In the genomic region with DNA sequence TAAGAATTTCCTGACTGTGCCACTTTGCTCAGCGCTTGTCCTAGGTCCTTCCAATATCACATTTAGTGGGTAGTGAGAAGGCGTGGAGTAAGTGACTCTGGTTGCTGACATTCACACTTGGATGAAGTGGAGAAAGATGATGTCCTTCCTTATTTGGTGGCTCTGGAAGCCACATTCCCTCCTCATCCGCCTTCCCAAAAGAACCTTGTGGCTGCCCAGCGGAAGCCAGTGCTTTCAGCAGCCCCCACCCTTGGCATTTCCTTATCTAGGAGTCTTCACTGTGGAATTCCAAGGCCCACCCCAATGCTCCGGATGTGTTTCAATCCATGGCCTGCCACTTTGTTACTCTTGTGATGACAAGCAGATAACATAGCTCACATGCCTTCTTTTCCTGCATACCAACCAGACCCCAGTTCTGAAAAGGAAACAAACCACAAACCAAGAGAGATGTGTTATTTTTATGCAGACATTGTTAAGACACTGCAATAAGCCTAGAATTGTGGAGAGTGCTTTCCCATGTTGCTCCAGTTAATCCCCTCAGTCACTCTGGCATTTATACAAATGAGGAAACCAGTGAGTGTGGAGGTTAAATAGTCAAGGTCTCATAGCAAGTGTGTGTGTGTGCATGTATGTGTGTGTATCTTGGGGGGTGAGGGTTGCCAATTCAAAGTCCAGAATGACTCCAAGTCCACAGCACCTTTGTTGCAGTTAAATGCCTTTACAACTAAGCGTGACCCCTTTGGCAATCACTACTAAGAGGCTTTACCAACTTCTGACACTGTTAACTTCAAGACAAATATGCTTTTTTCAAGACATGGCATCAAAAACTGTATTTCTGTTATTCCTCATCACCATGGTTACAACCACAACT, we compare ENCODE assay signal across 11 cellular contexts. TPM values are rescaled to one million over a fixed set of nuclear protein-coding genes. Genes with fewer than 3 reads are reported as not detected.
DNase-seq lines count a peak whose midpoint lies in the region; ATAC-seq and TF ChIP-seq lines count a peak whose summit lies in the region.
"Had no signal": no experiment of that assay in that cellular context is flagged by ENCODE, and none has a peak within 500 bp of the region (broad histone marks: within the 10 kb centered on the region; RNA-seq: fewer than 3 reads in every experiment).

No MANE protein-coding gene starts in this region.

- H3K27ac ChIP-seq in A673 (ENCODE audit: low read depth, low read length, poor library complexity, severe bottlenecking) (peak overlapping the region; percentile 60), endodermal cell (ENCODE audit: low read depth, low read length) (peak overlapping the region; percentile 71), mesenchymal stem cell (ENCODE audit: low read length, poor library complexity, severe bottlenecking) (peak overlapping the region; percentile 96)
- H3K27ac ChIP-seq: epithelial cell of prostate had no signal

- H3K18ac ChIP-seq in mesenchymal stem cell (ENCODE audit: low read depth in 1 of 2, low read length in 2 of 2), result peak overlapping the region; percentile 69 to 87

- H3K27me3 Mint-ChIP-seq in endodermal cell (ENCODE audit: insufficient read depth), result peaks cover 94% of the 10 kb centered on the region

- TF ChIP-seq CTCF in A673 (conservative IDR thresholded peaks at IDR 0.05; ENCODE audit: low read depth, low read length) (no peak), Loucy (conservative IDR thresholded peaks at IDR 0.05; ENCODE audit: low read length) (no peak), endodermal cell (conservative IDR thresholded peaks at IDR 0.05) (no peak)

- CTCF ChIA-PET in A673 (lab: Charles Lee), result no interaction called here

- peak overlapping the region in 1 of 2 experiments; percentile 20 for H3K4ac ChIP-seq in mesenchymal stem cell (ENCODE audit: low read depth in 1 of 2, low read length in 2 of 2)

- H3K36me3 Mint-ChIP-seq in endodermal cell (ENCODE audit: low read depth), result no peaks in the 10 kb centered on the region

- peak overlapping the region; percentile 70 for H2AK5ac ChIP-seq in mesenchymal stem cell (ENCODE audit: low read length, severe bottlenecking)

- peaks cover 8% of the 10 kb centered on the region for H3K4me1 ChIP-seq in A673 (ENCODE audit: insufficient read depth, low read length, poor library complexity, severe bottlenecking)
- peaks cover 13% of the 10 kb centered on the region for H3K4me1 ChIP-seq in Loucy (ENCODE audit: insufficient read depth, low read length, poor library complexity, severe bottlenecking)
- peaks cover 35% of the 10 kb centered on the region for H3K4me1 ChIP-seq in endodermal cell (ENCODE audit: control insufficient read depth, insufficient read depth, low read length)
- peaks cover 14% of the 10 kb centered on the region for H3K4me1 ChIP-seq in mesenchymal stem cell (ENCODE audit: control insufficient read depth, insufficient read depth, low read depth, low read length)

- peak overlapping the region; percentile 23 for H3K4me2 ChIP-seq in Loucy (ENCODE audit: low read depth, low read length, poor library complexity, severe bottlenecking)
- no peak overlapping the region for H3K4me2 ChIP-seq in mesenchymal stem cell (ENCODE audit: low read length, poor library complexity, severe bottlenecking)

- H3K36me3 ChIP-seq in A673 (ENCODE audit: insufficient read depth, low read length, poor library complexity, severe bottlenecking) (no peaks in the 10 kb centered on the region), Loucy (ENCODE audit: insufficient read depth, low read length) (no peaks in the 10 kb centered on the region), endodermal cell (ENCODE audit: control insufficient read depth, insufficient read depth, low read length) (no peaks in the 10 kb centered on the region), mesenchymal stem cell (ENCODE audit: control insufficient read depth in 1 of 2, insufficient read depth in 2 of 2, low read depth in 1 of 2, low read length in 2 of 2) (no peaks in the 10 kb centered on the region)

- BruUV-seq in A673 (replicated peaks; lab: Mats Ljungman, UMichigan), result no TSS peak

- H2BK15ac ChIP-seq in mesenchymal stem cell (ENCODE audit: low read depth, poor library complexity, severe bottlenecking), result peak overlapping the region; percentile 40

- H4K91ac ChIP-seq in mesenchymal stem cell (ENCODE audit: low read length), result no peak overlapping the region

- H3K9me3 ChIP-seq in A673 (ENCODE audit: low read depth, low read length, poor library complexity, severe bottlenecking), result no peaks in the 10 kb centered on the region
- no peaks in the 10 kb centered on the region for H3K9me3 ChIP-seq in Loucy (ENCODE audit: insufficient read depth, low read depth, low read length)
- no peaks in the 10 kb centered on the region for H3K9me3 ChIP-seq in endodermal cell (ENCODE audit: control insufficient read depth, low read length)
- H3K9me3 ChIP-seq in mesenchymal stem cell (ENCODE audit: control insufficient read depth, low read length), result no peaks in the 10 kb centered on the region

- H2BK5ac ChIP-seq in mesenchymal stem cell (ENCODE audit: low read depth, low read length, poor library complexity, severe bottlenecking), result peak overlapping the region; percentile 81

- H3K4me3 ChIP-seq in A673 (ENCODE audit: low read depth, low read length, poor library complexity, severe bottlenecking), result no peak overlapping the region
- no peak overlapping the region for H3K4me3 ChIP-seq in Loucy (ENCODE audit: low read length, poor library complexity, severe bottlenecking)
- peak overlapping the region; percentile 64 for H3K4me3 ChIP-seq in endodermal cell (ENCODE audit: low read length)
- no peak overlapping the region for H3K4me3 ChIP-seq in mesenchymal stem cell (ENCODE audit: insufficient read depth in 1 of 2, low read depth in 1 of 2, low read length in 2 of 2)

- no peak for ATAC-seq in HG03460 (IDR thresholded peaks at IDR 0.05; ENCODE audit: unreplicated experiment)

- no peak overlapping the region for H3K14ac ChIP-seq in mesenchymal stem cell (ENCODE audit: low read length in 2 of 2)

- POLR2A ChIA-PET in A673 (lab: Charles Lee; ENCODE audit: low non-redundant PET), result no interaction called here

- intact Hi-C loops in A673 (cut with micrococcal nuclease; ENCODE audit: unreplicated experiment), result no loop called here

- no peaks in the 10 kb centered on the region for H3F3A ChIP-seq in Loucy (ENCODE audit: low read depth)

- H4K8ac ChIP-seq in mesenchymal stem cell (ENCODE audit: low read length), result peak overlapping the region; percentile 76

- WGBS in endodermal cell (ENCODE audit: insufficient coverage in 1 of 2, insufficient read length in 1 of 2), 2 experiments, result 30 to 39% methylated on average over 4 to 6 of the region's 6 CpGs
- WGBS in mesenchymal stem cell, result 6% methylated on average over 5 of the region's 6 CpGs

- H3K9ac ChIP-seq in Loucy (ENCODE audit: low read depth, low read length, poor library complexity, severe bottlenecking) (no peak overlapping the region), endodermal cell (ENCODE audit: extremely low read depth, low read length, poor library complexity, severe bottlenecking) (peak overlapping the region; percentile 73), mesenchymal stem cell (ENCODE audit: low read length) (no peak overlapping the region)

- peaks cover 50% of the 10 kb centered on the region for H3K4me1 Mint-ChIP-seq in endodermal cell

- no peak overlapping the region for H2AFZ ChIP-seq in Loucy (ENCODE audit: low read length)
- no peak overlapping the region for H2AFZ ChIP-seq in mesenchymal stem cell (ENCODE audit: low read depth, low read length)

- H3K23ac ChIP-seq in mesenchymal stem cell (ENCODE audit: low read length in 2 of 2), result no peak overlapping the region

- H3K27me3 ChIP-seq in A673 (replicated peaks; ENCODE audit: insufficient read depth, low read depth, low read length, poor library complexity) (no peaks in the 10 kb centered on the region), Loucy (ENCODE audit: insufficient read depth, low read length, poor library complexity, severe bottlenecking) (no peaks in the 10 kb centered on the region), endodermal cell (ENCODE audit: control insufficient read depth, insufficient read depth, low read length, poor library complexity, severe bottlenecking) (no peaks in the 10 kb centered on the region), mesenchymal stem cell (ENCODE audit: control insufficient read depth in 1 of 2, insufficient read depth in 1 of 2, low read length in 2 of 2) (peaks cover 0 to 2% of the 10 kb centered on the region in 2 experiments)

- no peaks in the 10 kb centered on the region for H3K9me2 ChIP-seq in Loucy (replicated peaks; ENCODE audit: low read depth, low read length)

- H3K4me3 Mint-ChIP-seq in endodermal cell, result peak overlapping the region; percentile 32

- no peaks in the 10 kb centered on the region for H3K79me2 ChIP-seq in Loucy (ENCODE audit: insufficient read depth, low read length)

- peak; percentile 67 for DNase-seq in A673 (ENCODE audit: low spot score)
- DNase-seq in endodermal cell, result peak; percentile 93
- peak; percentile 91 for DNase-seq in mesenchymal stem cell
- DNase-seq in effector CD8-positive, alpha-beta T cell (lab: John Stamatoyannopoulos, UW), result no peak
- DNase-seq in NCI-H510A treated with DMSO at 0.1 percent for 48 hours (lab: John Stamatoyannopoulos, UW), result no peak
- DNase-seq in inferior parietal cortex (ENCODE audit: extremely low spot score), result no peak
- DNase-seq: COR-L47 had no signal

- H3K79me1 ChIP-seq in mesenchymal stem cell (replicated peaks; ENCODE audit: low read length, poor library complexity, severe bottlenecking), result no peaks in the 10 kb centered on the region

- H2BK120ac ChIP-seq in mesenchymal stem cell (ENCODE audit: low read depth, low read length), result peak overlapping the region; percentile 94

- H3K27ac Mint-ChIP-seq in endodermal cell, result peak overlapping the region; percentile 92

- H3K9me3 Mint-ChIP-seq in endodermal cell, result no peaks in the 10 kb centered on the region

- H2BK12ac ChIP-seq in mesenchymal stem cell (ENCODE audit: low read length in 2 of 2), result no peak overlapping the region

- no peaks in the 10 kb centered on the region for H4K20me1 ChIP-seq in Loucy (ENCODE audit: insufficient read depth, low read length, poor library complexity, severe bottlenecking)

RNA-seq across cellular contexts. Expression of a gene that starts 10.3 kb away (rescaled TPM):
- not detected in 2 replicates for total RNA-seq in A673 (2021)
- 10 to 100 TPM; 19.6 to 42.6 TPM for total RNA-seq in endodermal cell
- polyA plus RNA-seq in endodermal cell (2013, experiment 1 of 2), result 40.5 TPM
- polyA plus RNA-seq in endodermal cell (2013, experiment 2 of 2), result 73.8 TPM
- 70.3 TPM for polyA plus RNA-seq in mesenchymal stem cell (2013, experiment 1 of 2)
- 68.3 TPM for polyA plus RNA-seq in mesenchymal stem cell (2013, experiment 2 of 2)
- total RNA-seq: T-helper 2 cell treated with Interferon-gamma antibody and Interleukin-4, amounts not matched to agents 100 ng/mL and 5 ng/mL, for 36 hours had no signal

RNA-seq across cellular contexts. Expression of a gene that starts 59.4 kb away (rescaled TPM):
- total RNA-seq in A673 (2021) (65.8 and 74.5 TPM in 2 replicates), endodermal cell (10 to 100 TPM; 58.3 to 62.4 TPM)
- 91.0 TPM for polyA plus RNA-seq in endodermal cell (2013, experiment 1 of 2)
- 75.3 TPM for polyA plus RNA-seq in endodermal cell (2013, experiment 2 of 2)
- 40.3 TPM for polyA plus RNA-seq in mesenchymal stem cell (2013, experiment 1 of 2)
- polyA plus RNA-seq in mesenchymal stem cell (2013, experiment 2 of 2), result 41.5 TPM

Comparison
In these comparisons a context has a peak if more than half of its experiments do, and no peak if none do; other contexts are left out.
1. DNase-seq: peak in A673 (single experiment), endodermal cell (single experiment) and mesenchymal stem cell (single experiment); none in effector CD8-positive, alpha-beta T cell (single experiment), NCI-H510A treated with DMSO at 0.1 percent for 48 hours (single experiment) and inferior parietal cortex (single experiment).
2. RNA of a gene that starts 10.3 kb away (total RNA-seq): 19.6 to 42.6 TPM in endodermal cell; not detected in A673; every median in the first group is over 10 times any median in the second.
3. Peak in every context shown above with its lines, with median percentiles within 50 percentile points of each other: H3K27ac ChIP-seq.